Comparison of ENCODE assay signal across 7 cellular contexts in the genomic region with DNA sequence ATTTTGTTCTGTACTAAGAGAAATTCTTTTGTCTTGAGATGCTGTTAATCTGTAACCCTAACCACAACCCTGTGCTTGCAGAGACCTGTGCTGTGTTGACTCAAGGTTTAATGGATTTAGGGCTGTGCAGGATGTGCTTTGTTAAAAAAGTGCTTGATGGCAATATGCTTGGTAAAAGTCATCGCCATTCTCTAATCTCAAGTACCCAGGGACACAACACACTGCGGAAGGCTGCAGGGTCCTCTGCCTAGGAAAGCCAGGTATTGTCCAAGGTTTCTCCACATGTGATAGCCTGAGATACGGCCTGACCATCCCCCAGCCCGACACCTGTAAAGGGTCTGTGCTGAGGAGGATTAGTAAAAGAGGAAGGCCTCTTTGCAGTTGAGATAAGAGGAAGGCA. TPM values are rescaled to one million over a fixed set of nuclear protein-coding genes. Genes with fewer than 3 reads are reported as not detected.
"Had no signal": no experiment of that assay in that cellular context is flagged by ENCODE, and none has a peak within 500 bp of the region (broad histone marks: within the 10 kb centered on the region; RNA-seq: fewer than 3 reads in every experiment).

No MANE protein-coding gene starts in this region.

RNA-seq across cellular contexts. Expression of gene CYP4B1, which starts 10.2 kb away (rescaled TPM):
- total RNA-seq: activated CD4-positive, alpha-beta memory T cell treated with anti-CD3 and anti-CD28 coated beads, Interleukin-2, amount 10 ng/mL, durations not matched to agents 7 days and 5 days; activated CD4-positive, alpha-beta T cell treated with anti-CD3 and anti-CD28 coated beads, Interleukin-2, amount 10 ng/mL, durations not matched to agents 24 days and 14 days; activated naive CD4-positive, alpha-beta T cell treated with anti-CD3 and anti-CD28 coated beads for 36 hours; activated naive CD8-positive, alpha-beta T cell treated with anti-CD3 and anti-CD28 coated beads, Interleukin-2, amount 10 ng/mL, durations not matched to agents 7 days and 5 days; activated T-cell treated with anti-CD3 and anti-CD28 coated beads, Interleukin-2, amount 50 U/mL, for 72 hours; frontal cortex; naive thymus-derived CD8-positive, alpha-beta T cell had no signal
- polyA plus RNA-seq: naive thymus-derived CD8-positive, alpha-beta T cell had no signal
